In genomic region chr15:95928822-95929221, GRCh38 we compare ENCODE assay signal across 28 cellular contexts.
"Had no signal": no experiment of that assay in that cellular context is flagged by ENCODE, and none has a peak within 500 bp of the region (broad histone marks: within the 10 kb centered on the region; RNA-seq: fewer than 3 reads in every experiment).

No MANE protein-coding gene starts in this region.

- DNase-seq: activated CD4-positive, alpha-beta T cell treated with anti-CD3 and anti-CD28 coated beads for 1 hour; activated CD8-positive, alpha-beta memory T cell treated with anti-CD3 and anti-CD28 coated beads for 24 hours; activated effector memory CD4-positive, alpha-beta T cell treated with Interleukin-2 at 50 U/mL for 16 hours; activated naive CD4-positive, alpha-beta T cell treated with Interleukin-2 at 50 U/mL for 16 hours; cerebellar nuclear complex; colonic mucosa; effector CD8-positive, alpha-beta T cell; left lung; lower lobe of right lung; naive thymus-derived CD8-positive, alpha-beta T cell; ovary; right lobe of liver; stimulated activated CD4-positive, alpha-beta T cell treated with anti-CD3 and anti-CD28 coated beads, Interleukin-2, amount 100 ng/mL, for 48 hours; stimulated activated naive CD4-positive, alpha-beta T cell treated with Interleukin-2 at 50 U/mL for 16 hours; testis; trophoblast cell had no signal

- H3K27me3 Mint-ChIP-seq: activated naive CD8-positive, alpha-beta T cell; naive thymus-derived CD8-positive, alpha-beta T cell had no signal

- ATAC-seq: left lung; lower lobe of right lung; naive thymus-derived CD8-positive, alpha-beta T cell; WTC11 had no signal

- H3K36me3 ChIP-seq: ascending aorta, cardiac muscle cell, colonic mucosa, left lung, lower lobe of right lung, neutrophil, ovary, right lobe of liver, vagina had no signal

- H3K4me3 Mint-ChIP-seq: activated naive CD8-positive, alpha-beta T cell; brain; WTC11 had no signal

- H3K4me1 ChIP-seq: ascending aorta, colonic mucosa, left lung, lower lobe of right lung, right lobe of liver had no signal

- H3K36me3 Mint-ChIP-seq: activated naive CD8-positive, alpha-beta T cell; brain; naive thymus-derived CD8-positive, alpha-beta T cell; WTC11 had no signal

- H3K9me3 ChIP-seq: ascending aorta, colonic mucosa, left lung, lower lobe of right lung, neutrophil, ovary, right lobe of liver, testis, vagina had no signal

- H3K9me3 Mint-ChIP-seq: brain; naive thymus-derived CD8-positive, alpha-beta T cell; WTC11 had no signal

- H3K27me3 ChIP-seq: ascending aorta, colonic mucosa, left lung, neutrophil, ovary, right lobe of liver, testis, vagina had no signal

- H3K4me1 Mint-ChIP-seq: WTC11 had no signal

- H3K27ac Mint-ChIP-seq: activated naive CD8-positive, alpha-beta T cell; naive thymus-derived CD8-positive, alpha-beta T cell; progenitor cell of endocrine pancreas; WTC11 had no signal

- H3K27ac ChIP-seq: ascending aorta, cardiac muscle cell, colonic mucosa, epithelial cell of prostate, left lung, lower lobe of right lung, neutrophil, right lobe of liver, testis, vagina had no signal

- H3K4me3 ChIP-seq: ascending aorta, cardiac muscle cell, colonic mucosa, left lung, lower lobe of right lung, ovary, right lobe of liver, testis, vagina had no signal

- FAIRE-seq: endometrium, frontal cortex, islet of Langerhans had no signal
